Comparison of ENCODE assay signal across 16 cellular contexts in the genomic region with DNA sequence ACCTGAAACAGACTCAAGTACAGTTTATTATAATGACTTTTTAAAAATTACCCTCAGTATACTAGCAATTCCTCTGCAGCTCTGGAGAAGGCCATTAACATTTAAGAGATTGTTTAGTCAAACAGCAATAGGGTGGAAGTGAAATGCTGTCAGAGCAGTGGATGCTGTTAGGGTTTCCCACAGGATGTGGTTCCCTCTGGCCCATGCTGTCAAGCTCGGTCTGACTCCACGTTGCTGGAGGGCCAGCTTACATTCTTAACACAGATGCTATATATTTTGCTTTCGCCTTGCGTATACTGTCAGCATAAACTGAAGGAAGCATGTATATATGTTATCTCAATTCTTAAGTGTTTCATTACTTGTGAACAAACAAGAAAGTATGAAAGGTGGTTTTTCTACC.
DNase-seq lines count a peak whose midpoint lies in the region; ATAC-seq, FAIRE-seq and TF ChIP-seq lines count a peak whose summit lies in the region.
"Had no signal": no experiment of that assay in that cellular context is flagged by ENCODE, and none has a peak within 500 bp of the region (broad histone marks: within the 10 kb centered on the region; RNA-seq: fewer than 3 reads in every experiment).

No MANE protein-coding gene starts in this region.

- FAIRE-seq in keratinocyte (lab: Jason Lieb, UNC) (peak; percentile 67), GM19239 (lab: Jason Lieb, UNC) (no peak)
- FAIRE-seq: GM18507, HTR-8/SVneo had no signal

- H3K27ac ChIP-seq in keratinocyte (ENCODE audit: control insufficient read depth, insufficient read depth, low read length) = no peak overlapping the region
- H3K27ac ChIP-seq in OCI-LY7 (ENCODE audit: low read depth, low read length, poor library complexity, severe bottlenecking) = no peak overlapping the region
- no peak overlapping the region for H3K27ac ChIP-seq in prostate gland

- intact Hi-C loops in OCI-LY7 (cut with micrococcal nuclease; ENCODE audit: unreplicated experiment) (no loop called here), prostate gland (cut with DNase I) (no loop called here)

- peak; percentile 57 for ATAC-seq in GM18502 (IDR thresholded peaks at IDR 0.05; ENCODE audit: poor library complexity, unreplicated experiment)
- ATAC-seq in GM21528 (IDR thresholded peaks at IDR 0.05; ENCODE audit: low FRiP score, unreplicated experiment) = peak; percentile 64
- ATAC-seq in HG03354 (IDR thresholded peaks at IDR 0.05; ENCODE audit: poor library complexity, severe bottlenecking, unreplicated experiment) = peak; percentile 52
- ATAC-seq: activated CD8-positive, alpha-beta T cell treated with anti-CD3 and anti-CD28 coated beads for 36 hours; right cardiac atrium; WTC11 had no signal

- no TSS peak for BruUV-seq in OCI-LY7 (replicated peaks; lab: Mats Ljungman, UMichigan)

- H3K9me2 ChIP-seq in OCI-LY7 (ENCODE audit: insufficient read depth, low read length) = no peaks in the 10 kb centered on the region

- H3K36me3 ChIP-seq in keratinocyte (ENCODE audit: control insufficient read depth in 2 of 2, extremely low read depth in 1 of 2, insufficient read depth in 2 of 2, low read length in 2 of 2) (no peaks in the 10 kb centered on the region), OCI-LY7 (ENCODE audit: insufficient read depth, low read length) (no peaks in the 10 kb centered on the region), prostate gland (no peaks in the 10 kb centered on the region)

- TF ChIP-seq CTCF in keratinocyte (optimal IDR thresholded peaks at IDR 0.05 in 1 of 3, IDR thresholded peaks at IDR 0.05 in 1 of 3, conservative IDR thresholded peaks at IDR 0.05 in 1 of 3; ENCODE audit: extremely low read depth in 1 of 3, insufficient read depth in 2 of 3, low read length in 3 of 3) = no peak
- no peak for TF ChIP-seq CTCF in OCI-LY7 (conservative IDR thresholded peaks at IDR 0.05; ENCODE audit: low read length)
- no peak for TF ChIP-seq CTCF in prostate gland (IDR thresholded peaks at IDR 0.05)

- H3K79me2 ChIP-seq in keratinocyte (ENCODE audit: control insufficient read depth, insufficient read depth, low read length) (no peaks in the 10 kb centered on the region), OCI-LY7 (ENCODE audit: insufficient read depth, low read depth, low read length) (no peaks in the 10 kb centered on the region)

- H3K4me1 ChIP-seq in keratinocyte (ENCODE audit: control insufficient read depth, extremely low read depth, insufficient read depth, low read length) = no peaks in the 10 kb centered on the region
- no peaks in the 10 kb centered on the region for H3K4me1 ChIP-seq in OCI-LY7 (ENCODE audit: insufficient read depth, low read length, poor library complexity, severe bottlenecking)
- no peaks in the 10 kb centered on the region for H3K4me1 ChIP-seq in prostate gland (replicated peaks)

- CTCF ChIA-PET in OCI-LY7 (lab: Charles Lee; ENCODE audit: unreplicated experiment) = no interaction called here

- dilution Hi-C loops in keratinocyte (cut with MboI; ENCODE audit: extremely low pct_ligation_motif_present, low sequenced_read_pairs) = no loop called here

- H3K27me3 ChIP-seq in keratinocyte (ENCODE audit: control insufficient read depth, extremely low read depth, insufficient read depth, low read length) (no peaks in the 10 kb centered on the region), prostate gland (replicated peaks; ENCODE audit: insufficient read depth) (no peaks in the 10 kb centered on the region)

- DNase-seq in keratinocyte (ENCODE audit: low read depth, low spot score) (no peak), GM19239 (ENCODE audit: insufficient read length, low spot score) (no peak), OCI-LY7 (ENCODE audit: low spot score) (no peak), NCI-H1436 (lab: John Stamatoyannopoulos, UW) (no peak), prostate gland (ENCODE audit: low spot score) (no peak)
- DNase-seq: activated CD8-positive, alpha-beta T cell treated with anti-CD3 and anti-CD28 coated beads for 36 hours; effector memory CD4-positive, alpha-beta T cell; NCI-H187; NK-92 treated with Interleukin-12 subunit alpha and Interleukin-12 subunit beta, amount 100 ng/mL, for 24 hours; right cardiac atrium had no signal

- H2AFZ ChIP-seq in keratinocyte (ENCODE audit: control insufficient read depth, low read length) (no peak overlapping the region), OCI-LY7 (ENCODE audit: low read length) (no peak overlapping the region)

- H3K9ac ChIP-seq in keratinocyte (ENCODE audit: control insufficient read depth, extremely low read depth, insufficient read depth, low read length) = no peak overlapping the region

- H3K9me3 ChIP-seq in keratinocyte (ENCODE audit: control insufficient read depth, low read depth, low read length) (no peaks in the 10 kb centered on the region), OCI-LY7 (ENCODE audit: low read length) (no peaks in the 10 kb centered on the region), prostate gland (no peaks in the 10 kb centered on the region)

- H3K4me3 ChIP-seq in keratinocyte (ENCODE audit: control insufficient read depth in 2 of 3, extremely low read depth in 1 of 3, insufficient read depth in 2 of 3, low read depth in 1 of 3, low read length in 3 of 3) = no peak overlapping the region
- no peak overlapping the region for H3K4me3 ChIP-seq in OCI-LY7 (ENCODE audit: low read depth, low read length, poor library complexity, severe bottlenecking)
- H3K4me3 ChIP-seq in prostate gland = no peak overlapping the region

- TF ChIP-seq POLR2A in prostate gland (IDR thresholded peaks at IDR 0.05) = no peak

- no peaks in the 10 kb centered on the region for H3K9me1 ChIP-seq in keratinocyte (ENCODE audit: control insufficient read depth, extremely low read depth, insufficient read depth, low read length)

- H3K4me2 ChIP-seq in keratinocyte (ENCODE audit: control insufficient read depth, extremely low read depth, insufficient read depth, low read depth, low read length) (no peak overlapping the region), OCI-LY7 (ENCODE audit: low read length) (no peak overlapping the region)

- H4K20me1 ChIP-seq in keratinocyte (ENCODE audit: control insufficient read depth, extremely low read depth, insufficient read depth, low read length) (no peaks in the 10 kb centered on the region), OCI-LY7 (ENCODE audit: insufficient read depth, low read length) (no peaks in the 10 kb centered on the region)

- 78% methylated on average over 4 of the region's 4 CpGs for WGBS in prostate gland

- POLR2A ChIA-PET in OCI-LY7 (lab: Charles Lee) = no interaction called here
